1 cellular context compared by ENCODE assay signal in the genomic region with DNA sequence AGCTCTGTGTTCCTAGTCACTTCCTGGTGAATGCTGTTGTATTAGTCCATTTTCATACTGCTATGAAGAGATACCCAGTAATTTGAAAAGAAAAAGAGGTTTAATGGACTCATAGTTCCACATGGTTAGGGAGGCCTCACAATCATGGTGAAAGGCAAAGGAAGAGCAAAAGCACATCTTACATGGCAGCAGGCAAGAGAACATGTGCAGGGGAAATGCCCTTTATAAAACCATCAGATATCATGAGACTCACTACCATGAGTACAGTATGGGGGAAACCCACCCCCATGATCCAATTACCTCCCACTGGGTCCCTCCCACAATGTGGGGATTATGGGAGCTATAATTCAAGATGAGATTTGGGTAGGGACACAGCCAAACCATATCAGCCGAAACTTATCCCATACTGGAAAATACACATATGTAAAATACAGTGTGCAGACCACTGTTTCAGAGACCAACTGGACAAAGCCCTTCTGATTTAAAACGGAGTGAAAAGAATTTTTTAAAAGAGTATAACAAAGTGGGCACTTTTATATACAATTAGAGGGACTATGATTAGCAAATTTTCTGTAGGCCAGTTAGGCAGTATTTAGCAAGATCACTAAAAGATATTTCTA.
TF ChIP-seq lines count a peak whose summit lies in the region.

No MANE protein-coding gene starts in this region.

TF ChIP-seq in K562, 482 proteins besides CTCF, POLR2A, EP300 and RAD21 (continued from another document and continues in another):
- TF ChIP-seq, protein P1, sequence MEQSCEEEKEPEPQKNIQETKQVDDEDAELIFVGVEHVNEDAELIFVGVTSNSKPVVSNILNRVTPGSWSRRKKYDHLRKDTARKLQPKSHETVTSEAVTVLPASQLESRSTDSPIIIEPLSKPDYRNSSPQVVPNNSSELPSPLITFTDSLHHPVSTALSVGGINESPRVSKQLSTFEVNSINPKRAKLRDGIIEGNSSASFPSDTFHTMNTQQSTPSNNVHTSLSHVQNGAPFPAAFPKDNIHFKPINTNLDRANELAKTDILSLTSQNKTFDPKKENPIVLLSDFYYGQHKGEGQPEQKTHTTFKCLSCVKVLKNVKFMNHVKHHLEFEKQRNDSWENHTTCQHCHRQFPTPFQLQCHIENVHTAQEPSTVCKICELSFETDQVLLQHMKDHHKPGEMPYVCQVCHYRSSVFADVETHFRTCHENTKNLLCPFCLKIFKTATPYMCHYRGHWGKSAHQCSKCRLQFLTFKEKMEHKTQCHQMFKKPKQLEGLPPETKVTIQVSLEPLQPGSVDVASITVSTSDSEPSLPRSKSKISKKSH (CRISPR knock-in tag; IDR thresholded peaks at IDR 0.05), result 0 out of 2 replicates have a peak, but pooled peaks have one; percentile 11
- TF ChIP-seq HMG20B (CRISPR knock-in tag; IDR thresholded peaks at IDR 0.05), result no peak
- no peak for TF ChIP-seq ZNF347 (CRISPR knock-in tag; IDR thresholded peaks at IDR 0.05; ENCODE audit: low read depth)
- TF ChIP-seq MTF1 (CRISPR knock-in tag; IDR thresholded peaks at IDR 0.05; ENCODE audit: borderline replicate concordance), result no peak
- TF ChIP-seq, protein P2, sequence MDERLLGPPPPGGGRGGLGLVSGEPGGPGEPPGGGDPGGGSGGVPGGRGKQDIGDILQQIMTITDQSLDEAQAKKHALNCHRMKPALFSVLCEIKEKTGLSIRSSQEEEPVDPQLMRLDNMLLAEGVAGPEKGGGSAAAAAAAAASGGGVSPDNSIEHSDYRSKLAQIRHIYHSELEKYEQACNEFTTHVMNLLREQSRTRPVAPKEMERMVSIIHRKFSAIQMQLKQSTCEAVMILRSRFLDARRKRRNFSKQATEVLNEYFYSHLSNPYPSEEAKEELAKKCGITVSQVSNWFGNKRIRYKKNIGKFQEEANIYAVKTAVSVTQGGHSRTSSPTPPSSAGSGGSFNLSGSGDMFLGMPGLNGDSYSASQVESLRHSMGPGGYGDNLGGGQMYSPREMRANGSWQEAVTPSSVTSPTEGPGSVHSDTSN (CRISPR knock-in tag; IDR thresholded peaks at IDR 0.05; ENCODE audit: low read depth), result no peak
- TF ChIP-seq, protein P2 (tag; conservative IDR thresholded peaks at IDR 0.05; ENCODE audit: low read depth), result no peak
- TF ChIP-seq, protein P3, sequence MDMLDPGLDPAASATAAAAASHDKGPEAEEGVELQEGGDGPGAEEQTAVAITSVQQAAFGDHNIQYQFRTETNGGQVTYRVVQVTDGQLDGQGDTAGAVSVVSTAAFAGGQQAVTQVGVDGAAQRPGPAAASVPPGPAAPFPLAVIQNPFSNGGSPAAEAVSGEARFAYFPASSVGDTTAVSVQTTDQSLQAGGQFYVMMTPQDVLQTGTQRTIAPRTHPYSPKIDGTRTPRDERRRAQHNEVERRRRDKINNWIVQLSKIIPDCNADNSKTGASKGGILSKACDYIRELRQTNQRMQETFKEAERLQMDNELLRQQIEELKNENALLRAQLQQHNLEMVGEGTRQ (CRISPR knock-in tag; IDR thresholded peaks at IDR 0.05), result no peak
- no peak for TF ChIP-seq PTRF (tag; IDR thresholded peaks at IDR 0.05)
- TF ChIP-seq XRCC3 (IDR thresholded peaks at IDR 0.05), result 0 out of 2 replicates have a peak, but pooled peaks have one; percentile 19
- TF ChIP-seq, protein P4, sequence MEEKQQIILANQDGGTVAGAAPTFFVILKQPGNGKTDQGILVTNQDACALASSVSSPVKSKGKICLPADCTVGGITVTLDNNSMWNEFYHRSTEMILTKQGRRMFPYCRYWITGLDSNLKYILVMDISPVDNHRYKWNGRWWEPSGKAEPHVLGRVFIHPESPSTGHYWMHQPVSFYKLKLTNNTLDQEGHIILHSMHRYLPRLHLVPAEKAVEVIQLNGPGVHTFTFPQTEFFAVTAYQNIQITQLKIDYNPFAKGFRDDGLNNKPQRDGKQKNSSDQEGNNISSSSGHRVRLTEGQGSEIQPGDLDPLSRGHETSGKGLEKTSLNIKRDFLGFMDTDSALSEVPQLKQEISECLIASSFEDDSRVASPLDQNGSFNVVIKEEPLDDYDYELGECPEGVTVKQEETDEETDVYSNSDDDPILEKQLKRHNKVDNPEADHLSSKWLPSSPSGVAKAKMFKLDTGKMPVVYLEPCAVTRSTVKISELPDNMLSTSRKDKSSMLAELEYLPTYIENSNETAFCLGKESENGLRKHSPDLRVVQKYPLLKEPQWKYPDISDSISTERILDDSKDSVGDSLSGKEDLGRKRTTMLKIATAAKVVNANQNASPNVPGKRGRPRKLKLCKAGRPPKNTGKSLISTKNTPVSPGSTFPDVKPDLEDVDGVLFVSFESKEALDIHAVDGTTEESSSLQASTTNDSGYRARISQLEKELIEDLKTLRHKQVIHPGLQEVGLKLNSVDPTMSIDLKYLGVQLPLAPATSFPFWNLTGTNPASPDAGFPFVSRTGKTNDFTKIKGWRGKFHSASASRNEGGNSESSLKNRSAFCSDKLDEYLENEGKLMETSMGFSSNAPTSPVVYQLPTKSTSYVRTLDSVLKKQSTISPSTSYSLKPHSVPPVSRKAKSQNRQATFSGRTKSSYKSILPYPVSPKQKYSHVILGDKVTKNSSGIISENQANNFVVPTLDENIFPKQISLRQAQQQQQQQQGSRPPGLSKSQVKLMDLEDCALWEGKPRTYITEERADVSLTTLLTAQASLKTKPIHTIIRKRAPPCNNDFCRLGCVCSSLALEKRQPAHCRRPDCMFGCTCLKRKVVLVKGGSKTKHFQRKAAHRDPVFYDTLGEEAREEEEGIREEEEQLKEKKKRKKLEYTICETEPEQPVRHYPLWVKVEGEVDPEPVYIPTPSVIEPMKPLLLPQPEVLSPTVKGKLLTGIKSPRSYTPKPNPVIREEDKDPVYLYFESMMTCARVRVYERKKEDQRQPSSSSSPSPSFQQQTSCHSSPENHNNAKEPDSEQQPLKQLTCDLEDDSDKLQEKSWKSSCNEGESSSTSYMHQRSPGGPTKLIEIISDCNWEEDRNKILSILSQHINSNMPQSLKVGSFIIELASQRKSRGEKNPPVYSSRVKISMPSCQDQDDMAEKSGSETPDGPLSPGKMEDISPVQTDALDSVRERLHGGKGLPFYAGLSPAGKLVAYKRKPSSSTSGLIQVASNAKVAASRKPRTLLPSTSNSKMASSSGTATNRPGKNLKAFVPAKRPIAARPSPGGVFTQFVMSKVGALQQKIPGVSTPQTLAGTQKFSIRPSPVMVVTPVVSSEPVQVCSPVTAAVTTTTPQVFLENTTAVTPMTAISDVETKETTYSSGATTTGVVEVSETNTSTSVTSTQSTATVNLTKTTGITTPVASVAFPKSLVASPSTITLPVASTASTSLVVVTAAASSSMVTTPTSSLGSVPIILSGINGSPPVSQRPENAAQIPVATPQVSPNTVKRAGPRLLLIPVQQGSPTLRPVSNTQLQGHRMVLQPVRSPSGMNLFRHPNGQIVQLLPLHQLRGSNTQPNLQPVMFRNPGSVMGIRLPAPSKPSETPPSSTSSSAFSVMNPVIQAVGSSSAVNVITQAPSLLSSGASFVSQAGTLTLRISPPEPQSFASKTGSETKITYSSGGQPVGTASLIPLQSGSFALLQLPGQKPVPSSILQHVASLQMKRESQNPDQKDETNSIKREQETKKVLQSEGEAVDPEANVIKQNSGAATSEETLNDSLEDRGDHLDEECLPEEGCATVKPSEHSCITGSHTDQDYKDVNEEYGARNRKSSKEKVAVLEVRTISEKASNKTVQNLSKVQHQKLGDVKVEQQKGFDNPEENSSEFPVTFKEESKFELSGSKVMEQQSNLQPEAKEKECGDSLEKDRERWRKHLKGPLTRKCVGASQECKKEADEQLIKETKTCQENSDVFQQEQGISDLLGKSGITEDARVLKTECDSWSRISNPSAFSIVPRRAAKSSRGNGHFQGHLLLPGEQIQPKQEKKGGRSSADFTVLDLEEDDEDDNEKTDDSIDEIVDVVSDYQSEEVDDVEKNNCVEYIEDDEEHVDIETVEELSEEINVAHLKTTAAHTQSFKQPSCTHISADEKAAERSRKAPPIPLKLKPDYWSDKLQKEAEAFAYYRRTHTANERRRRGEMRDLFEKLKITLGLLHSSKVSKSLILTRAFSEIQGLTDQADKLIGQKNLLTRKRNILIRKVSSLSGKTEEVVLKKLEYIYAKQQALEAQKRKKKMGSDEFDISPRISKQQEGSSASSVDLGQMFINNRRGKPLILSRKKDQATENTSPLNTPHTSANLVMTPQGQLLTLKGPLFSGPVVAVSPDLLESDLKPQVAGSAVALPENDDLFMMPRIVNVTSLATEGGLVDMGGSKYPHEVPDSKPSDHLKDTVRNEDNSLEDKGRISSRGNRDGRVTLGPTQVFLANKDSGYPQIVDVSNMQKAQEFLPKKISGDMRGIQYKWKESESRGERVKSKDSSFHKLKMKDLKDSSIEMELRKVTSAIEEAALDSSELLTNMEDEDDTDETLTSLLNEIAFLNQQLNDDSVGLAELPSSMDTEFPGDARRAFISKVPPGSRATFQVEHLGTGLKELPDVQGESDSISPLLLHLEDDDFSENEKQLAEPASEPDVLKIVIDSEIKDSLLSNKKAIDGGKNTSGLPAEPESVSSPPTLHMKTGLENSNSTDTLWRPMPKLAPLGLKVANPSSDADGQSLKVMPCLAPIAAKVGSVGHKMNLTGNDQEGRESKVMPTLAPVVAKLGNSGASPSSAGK (IDR thresholded peaks at IDR 0.05), result peak; percentile 50
- TF ChIP-seq BMI1 (IDR thresholded peaks at IDR 0.05; ENCODE audit: low read length), result no peak
- TF ChIP-seq ZNF696 (CRISPR knock-in tag; conservative IDR thresholded peaks at IDR 0.05), result no peak
- TF ChIP-seq LARP7 (IDR thresholded peaks at IDR 0.05), result no peak
- TF ChIP-seq, protein P5, sequence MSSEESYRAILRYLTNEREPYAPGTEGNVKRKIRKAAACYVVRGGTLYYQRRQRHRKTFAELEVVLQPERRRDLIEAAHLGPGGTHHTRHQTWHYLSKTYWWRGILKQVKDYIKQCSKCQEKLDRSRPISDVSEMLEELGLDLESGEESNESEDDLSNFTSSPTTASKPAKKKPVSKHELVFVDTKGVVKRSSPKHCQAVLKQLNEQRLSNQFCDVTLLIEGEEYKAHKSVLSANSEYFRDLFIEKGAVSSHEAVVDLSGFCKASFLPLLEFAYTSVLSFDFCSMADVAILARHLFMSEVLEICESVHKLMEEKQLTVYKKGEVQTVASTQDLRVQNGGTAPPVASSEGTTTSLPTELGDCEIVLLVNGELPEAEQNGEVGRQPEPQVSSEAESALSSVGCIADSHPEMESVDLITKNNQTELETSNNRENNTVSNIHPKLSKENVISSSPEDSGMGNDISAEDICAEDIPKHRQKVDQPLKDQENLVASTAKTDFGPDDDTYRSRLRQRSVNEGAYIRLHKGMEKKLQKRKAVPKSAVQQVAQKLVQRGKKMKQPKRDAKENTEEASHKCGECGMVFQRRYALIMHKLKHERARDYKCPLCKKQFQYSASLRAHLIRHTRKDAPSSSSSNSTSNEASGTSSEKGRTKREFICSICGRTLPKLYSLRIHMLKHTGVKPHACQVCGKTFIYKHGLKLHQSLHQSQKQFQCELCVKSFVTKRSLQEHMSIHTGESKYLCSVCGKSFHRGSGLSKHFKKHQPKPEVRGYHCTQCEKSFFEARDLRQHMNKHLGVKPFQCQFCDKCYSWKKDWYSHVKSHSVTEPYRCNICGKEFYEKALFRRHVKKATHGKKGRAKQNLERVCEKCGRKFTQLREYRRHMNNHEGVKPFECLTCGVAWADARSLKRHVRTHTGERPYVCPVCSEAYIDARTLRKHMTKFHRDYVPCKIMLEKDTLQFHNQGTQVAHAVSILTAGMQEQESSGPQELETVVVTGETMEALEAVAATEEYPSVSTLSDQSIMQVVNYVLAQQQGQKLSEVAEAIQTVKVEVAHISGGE (CRISPR knock-in tag; IDR thresholded peaks at IDR 0.05), result no peak
- TF ChIP-seq NFIC (IDR thresholded peaks at IDR 0.05), result no peak
- TF ChIP-seq SAFB (IDR thresholded peaks at IDR 0.05; ENCODE audit: borderline replicate concordance, low read depth, low read length), result no peak
- peak; percentile 92 for TF ChIP-seq TRIM28 (IDR thresholded peaks at IDR 0.05)
- 0 out of 2 replicates have a peak, but pooled peaks have one; percentile 17 for TF ChIP-seq CBX1 (IDR thresholded peaks at IDR 0.05; ENCODE audit: low read depth)
- TF ChIP-seq, protein P6, sequence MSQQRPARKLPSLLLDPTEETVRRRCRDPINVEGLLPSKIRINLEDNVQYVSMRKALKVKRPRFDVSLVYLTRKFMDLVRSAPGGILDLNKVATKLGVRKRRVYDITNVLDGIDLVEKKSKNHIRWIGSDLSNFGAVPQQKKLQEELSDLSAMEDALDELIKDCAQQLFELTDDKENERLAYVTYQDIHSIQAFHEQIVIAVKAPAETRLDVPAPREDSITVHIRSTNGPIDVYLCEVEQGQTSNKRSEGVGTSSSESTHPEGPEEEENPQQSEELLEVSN (IDR thresholded peaks at IDR 0.05; ENCODE audit: borderline replicate concordance in 1 of 2, extremely low read depth in 1 of 2, insufficient read depth in 1 of 2, insufficient read length in 1 of 2, low read depth in 1 of 2, low read length in 1 of 2, poor library complexity in 1 of 2, severe bottlenecking in 1 of 2), result no peak
- TF ChIP-seq ZBTB7A (IDR thresholded peaks at IDR 0.05; ENCODE audit: borderline replicate concordance, control insufficient read depth, low read depth, low read length), result no peak
- TF ChIP-seq, protein P7, sequence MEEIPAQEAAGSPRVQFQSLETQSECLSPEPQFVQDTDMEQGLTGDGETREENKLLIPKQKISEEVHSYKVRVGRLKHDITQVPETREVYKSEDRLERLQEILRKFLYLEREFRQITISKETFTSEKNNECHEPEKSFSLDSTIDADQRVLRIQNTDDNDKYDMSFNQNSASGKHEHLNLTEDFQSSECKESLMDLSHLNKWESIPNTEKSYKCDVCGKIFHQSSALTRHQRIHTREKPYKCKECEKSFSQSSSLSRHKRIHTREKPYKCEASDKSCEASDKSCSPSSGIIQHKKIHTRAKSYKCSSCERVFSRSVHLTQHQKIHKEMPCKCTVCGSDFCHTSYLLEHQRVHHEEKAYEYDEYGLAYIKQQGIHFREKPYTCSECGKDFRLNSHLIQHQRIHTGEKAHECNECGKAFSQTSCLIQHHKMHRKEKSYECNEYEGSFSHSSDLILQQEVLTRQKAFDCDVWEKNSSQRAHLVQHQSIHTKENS (CRISPR knock-in tag; IDR thresholded peaks at IDR 0.05), result no peak
- TF ChIP-seq EHMT2 (IDR thresholded peaks at IDR 0.05), result no peak
- no peak for TF ChIP-seq HDAC8 (tag; IDR thresholded peaks at IDR 0.05)
- TF ChIP-seq, protein P8, sequence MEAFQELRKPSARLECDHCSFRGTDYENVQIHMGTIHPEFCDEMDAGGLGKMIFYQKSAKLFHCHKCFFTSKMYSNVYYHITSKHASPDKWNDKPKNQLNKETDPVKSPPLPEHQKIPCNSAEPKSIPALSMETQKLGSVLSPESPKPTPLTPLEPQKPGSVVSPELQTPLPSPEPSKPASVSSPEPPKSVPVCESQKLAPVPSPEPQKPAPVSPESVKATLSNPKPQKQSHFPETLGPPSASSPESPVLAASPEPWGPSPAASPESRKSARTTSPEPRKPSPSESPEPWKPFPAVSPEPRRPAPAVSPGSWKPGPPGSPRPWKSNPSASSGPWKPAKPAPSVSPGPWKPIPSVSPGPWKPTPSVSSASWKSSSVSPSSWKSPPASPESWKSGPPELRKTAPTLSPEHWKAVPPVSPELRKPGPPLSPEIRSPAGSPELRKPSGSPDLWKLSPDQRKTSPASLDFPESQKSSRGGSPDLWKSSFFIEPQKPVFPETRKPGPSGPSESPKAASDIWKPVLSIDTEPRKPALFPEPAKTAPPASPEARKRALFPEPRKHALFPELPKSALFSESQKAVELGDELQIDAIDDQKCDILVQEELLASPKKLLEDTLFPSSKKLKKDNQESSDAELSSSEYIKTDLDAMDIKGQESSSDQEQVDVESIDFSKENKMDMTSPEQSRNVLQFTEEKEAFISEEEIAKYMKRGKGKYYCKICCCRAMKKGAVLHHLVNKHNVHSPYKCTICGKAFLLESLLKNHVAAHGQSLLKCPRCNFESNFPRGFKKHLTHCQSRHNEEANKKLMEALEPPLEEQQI (IDR thresholded peaks at IDR 0.05), result 0 out of 2 replicates have a peak, but pooled peaks have one; percentile 40
- TF ChIP-seq BCOR (IDR thresholded peaks at IDR 0.05), result no peak
